In genomic region chr6:24469829-24470228, GRCh38 we compare ENCODE assay signal across 23 cellular contexts.
"Had no signal": no experiment of that assay in that cellular context is flagged by ENCODE, and none has a peak within 500 bp of the region (broad histone marks: within the 10 kb centered on the region; RNA-seq: fewer than 3 reads in every experiment).

No MANE protein-coding gene starts in this region.

- H3K27ac Mint-ChIP-seq: memory B cell; natural killer cell; progenitor cell of endocrine pancreas; stimulated activated effector memory CD8-positive, alpha-beta T cell treated with anti-CD3 and anti-CD28 coated beads, Interleukin-12 subunit alpha, Interleukin-12 subunit beta, amount 100 ng/mL, for 72 hours had no signal

- H3K4me3 Mint-ChIP-seq: memory B cell; natural killer cell; stimulated activated effector memory CD8-positive, alpha-beta T cell treated with anti-CD3 and anti-CD28 coated beads, Interleukin-12 subunit alpha, Interleukin-12 subunit beta, amount 100 ng/mL, for 72 hours had no signal

- ATAC-seq: gastrocnemius medialis; left lobe of liver; natural killer cell; sciatic nerve; stimulated activated effector memory CD8-positive, alpha-beta T cell treated with anti-CD3 and anti-CD28 coated beads, Interleukin-12 subunit alpha, Interleukin-12 subunit beta, amount 100 ng/mL, for 72 hours had no signal

- H3K4me1 Mint-ChIP-seq: memory B cell; natural killer cell; stimulated activated effector memory CD8-positive, alpha-beta T cell treated with anti-CD3 and anti-CD28 coated beads, Interleukin-12 subunit alpha, Interleukin-12 subunit beta, amount 100 ng/mL, for 72 hours had no signal

- H3K27me3 Mint-ChIP-seq: memory B cell, progenitor cell of endocrine pancreas had no signal

- FAIRE-seq: colon, urothelium cell line had no signal

- H3K4me2 ChIP-seq: hepatocyte had no signal

- DNase-seq: dorsolateral prefrontal cortex; effector CD4-positive, alpha-beta T cell; gastrocnemius medialis; head of caudate nucleus; kidney; natural killer cell; occipital lobe; stimulated activated CD4-positive, alpha-beta T cell treated with anti-CD3 and anti-CD28 coated beads, Interleukin-2, amount 100 ng/mL, for 24 hours; stimulated activated CD4-positive, alpha-beta T cell treated with anti-CD3 and anti-CD28 coated beads, Interleukin-4, amount 100 ng/mL, for 24 hours; stimulated activated naive CD4-positive, alpha-beta T cell treated with Interleukin-2 at 50 U/mL for 16 hours; stomach; upper lobe of left lung had no signal

- H3K9ac ChIP-seq: parathyroid adenoma had no signal

- H3K36me3 Mint-ChIP-seq: natural killer cell; stimulated activated effector memory CD8-positive, alpha-beta T cell treated with anti-CD3 and anti-CD28 coated beads, Interleukin-12 subunit alpha, Interleukin-12 subunit beta, amount 100 ng/mL, for 72 hours had no signal

- H3K36me3 ChIP-seq: gastrocnemius medialis, stomach, upper lobe of left lung had no signal

- H3K4me3 ChIP-seq: dorsolateral prefrontal cortex, gastrocnemius medialis, hepatocyte, lung, stomach, tibial nerve, upper lobe of left lung had no signal

- H3K79me2 ChIP-seq: hepatocyte, parathyroid adenoma had no signal

- H3K9me3 Mint-ChIP-seq: memory B cell; natural killer cell; stimulated activated effector memory CD8-positive, alpha-beta T cell treated with anti-CD3 and anti-CD28 coated beads, Interleukin-12 subunit alpha, Interleukin-12 subunit beta, amount 100 ng/mL, for 72 hours had no signal

- H3K4me1 ChIP-seq: parathyroid adenoma, stomach, tibial nerve, upper lobe of left lung had no signal

- H3K9me3 ChIP-seq: gastrocnemius medialis, stomach, tibial nerve, upper lobe of left lung had no signal

- H3K27ac ChIP-seq: dorsolateral prefrontal cortex, gastrocnemius medialis, hepatocyte, parathyroid adenoma, stomach, tibial nerve, upper lobe of left lung had no signal

- H3K27me3 ChIP-seq: dorsolateral prefrontal cortex, gastrocnemius medialis, hepatocyte, stomach, tibial nerve, upper lobe of left lung had no signal

- H2AFZ ChIP-seq: hepatocyte, parathyroid adenoma had no signal
